Comparison of ENCODE assay signal across 8 cellular contexts in the genomic region with DNA sequence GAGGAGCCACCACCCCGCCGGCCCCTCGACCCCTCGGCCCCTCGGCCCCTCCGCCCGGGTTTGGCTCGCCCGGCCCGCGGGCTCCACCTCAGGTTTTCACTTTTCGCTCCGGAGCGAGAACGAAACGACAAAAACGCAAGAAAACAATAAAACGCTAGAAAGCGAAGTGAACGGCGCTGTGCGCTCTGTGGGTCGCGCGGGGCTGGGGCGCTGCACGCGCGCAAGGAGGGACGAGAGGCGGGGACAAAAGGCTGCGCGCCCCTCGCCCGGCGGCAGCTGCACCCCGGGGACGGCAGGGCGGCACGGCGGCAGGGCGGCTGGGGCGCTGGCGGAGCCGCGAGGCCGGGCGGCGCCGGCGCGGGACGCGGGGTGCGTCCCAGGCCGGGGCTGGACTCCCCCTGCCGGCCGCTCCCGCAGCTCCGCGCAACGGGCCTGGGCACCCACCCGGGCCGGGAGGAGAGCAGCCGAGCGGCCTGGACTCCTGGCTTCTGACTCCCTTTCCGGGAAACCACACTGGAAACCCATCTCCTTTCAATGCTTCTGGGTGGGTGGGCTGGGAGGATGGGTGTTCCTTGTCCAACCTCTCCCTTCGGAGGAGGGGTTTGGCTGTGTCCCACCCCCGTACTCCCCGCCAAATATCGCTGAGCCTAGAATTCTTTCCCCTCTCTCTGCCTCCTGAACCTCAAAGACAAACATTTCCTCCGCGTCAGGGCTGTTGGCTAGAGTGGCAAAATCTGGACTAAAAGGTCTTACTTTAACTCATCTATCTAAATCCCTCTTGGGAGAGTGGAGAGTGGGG. TPM values are rescaled to one million over a fixed set of nuclear protein-coding genes. Genes with fewer than 3 reads are reported as not detected.
A peak's percentile ranks its signal among the peaks of the same experiment; 100 is the strongest.
DNase-seq lines count a peak whose midpoint lies in the region; ATAC-seq and TF ChIP-seq lines count a peak whose summit lies in the region.

No MANE protein-coding gene starts in this region.

- H3K27ac Mint-ChIP-seq in activated B cell treated with CpG ODN at 0.5 μM for 24 hours, result no peak overlapping the region

- H3K36me3 Mint-ChIP-seq in activated B cell treated with CpG ODN at 0.5 μM for 24 hours (ENCODE audit: low read depth), result no peaks in the 10 kb centered on the region

- H3K9me3 Mint-ChIP-seq in activated B cell treated with CpG ODN at 0.5 μM for 24 hours, result no peaks in the 10 kb centered on the region

- ATAC-seq in activated B cell treated with CpG ODN at 0.5 μM for 24 hours (ENCODE audit: low read depth) (peak; percentile 51), GM21576 (IDR thresholded peaks at IDR 0.05; ENCODE audit: unreplicated experiment) (no peak)

- peaks cover 36 to 97% (median 38%) of the 10 kb centered on the region in 3 donors for H3K4me1 ChIP-seq in esophagus squamous epithelium
- peaks cover 0 to 38% of the 10 kb centered on the region in 2 donors for H3K4me1 ChIP-seq in muscle layer of duodenum (ENCODE audit: control insufficient read depth in 1 of 2, insufficient read depth in 2 of 2, low read length in 2 of 2)
- no peaks in the 10 kb centered on the region for H3K4me1 ChIP-seq in uterus

- peak overlapping the region; percentile 82 to 92 (median 90) for H3K27ac ChIP-seq in esophagus squamous epithelium
- peak overlapping the region; percentile 23 for H3K27ac ChIP-seq in muscle layer of duodenum (ENCODE audit: low read length)
- H3K27ac ChIP-seq in uterus, result peak overlapping the region; percentile 87 to 91

- peaks cover 0 to 100% (median 10%) of the 10 kb centered on the region in 4 donors for H3K27me3 ChIP-seq in esophagus squamous epithelium
- peaks cover 41% of the 10 kb centered on the region for H3K27me3 ChIP-seq in muscle layer of duodenum (ENCODE audit: low read depth, low read length)
- no peaks in the 10 kb centered on the region for H3K27me3 ChIP-seq in uterus

- WGBS in esophagus squamous epithelium, 2 donors, result 0 to 5% methylated on average over 18 to 19 of the region's 73 CpGs

- POLR2A ChIA-PET in activated B cell treated with CpG ODN at 0.5 μM for 24 hours (lab: Charles Lee), result no interaction called here

- intact Hi-C loops in activated B cell treated with CpG ODN at 0.5 μM for 24 hours (cut with micrococcal nuclease), result loop anchor here (2.0 to 10.0 kb wide), 6 partner anchors 15 to 732 kb away; partner anchors contain the start of gene BCAS3
- intact Hi-C loops in esophagus squamous epithelium (cut with DNase I), result loop anchor here (5.0 kb wide), 1 partner anchor 428 kb away; no protein-coding TSS in a partner anchor
- intact Hi-C loops in uterus (cut with DNase I; ENCODE audit: low total_unique reads), result no loop called here

- peak overlapping the region; percentile 37 to 75 (median 70) for H3K4me3 ChIP-seq in esophagus squamous epithelium
- peak overlapping the region; percentile 21 to 79 for H3K4me3 ChIP-seq in muscle layer of duodenum (ENCODE audit: low read depth in 1 of 2, low read length in 2 of 2)
- peak overlapping the region; percentile 33 to 46 for H3K4me3 ChIP-seq in uterus

- H3K27me3 Mint-ChIP-seq in activated B cell treated with CpG ODN at 0.5 μM for 24 hours, result peaks cover 40% of the 10 kb centered on the region

- peaks cover 0 to 13% (median 0%) of the 10 kb centered on the region in 3 donors for H3K36me3 ChIP-seq in esophagus squamous epithelium
- H3K36me3 ChIP-seq in muscle layer of duodenum (ENCODE audit: control insufficient read depth in 1 of 2, insufficient read depth in 2 of 2, low read length in 2 of 2), result no peaks in the 10 kb centered on the region
- H3K36me3 ChIP-seq in uterus, result no peaks in the 10 kb centered on the region

- DNase-seq in activated effector memory CD4-positive, alpha-beta T cell treated with anti-CD3 and anti-CD28 coated beads, Interleukin-2, amount 50 U/mL, for 16 hours, result peak; percentile 78
- no peak for DNase-seq in activated effector memory CD4-positive, alpha-beta T cell treated with Interleukin-2 at 50 U/mL for 16 hours
- DNase-seq in Kasumi-1 (lab: John Stamatoyannopoulos, UW) (peak; percentile 65 to 71), activated B cell treated with CpG ODN at 0.5 μM for 24 hours (no peak), esophagus squamous epithelium (lab: John Stamatoyannopoulos, UW) (no peak), uterus (peak; percentile 61 to 78)

- no peaks in the 10 kb centered on the region for H3K9me3 ChIP-seq in esophagus squamous epithelium
- H3K9me3 ChIP-seq in muscle layer of duodenum (ENCODE audit: control insufficient read depth in 1 of 2, low read length in 2 of 2), result no peaks in the 10 kb centered on the region
- no peaks in the 10 kb centered on the region for H3K9me3 ChIP-seq in uterus

- peaks cover 34% of the 10 kb centered on the region for H3K4me1 Mint-ChIP-seq in activated B cell treated with CpG ODN at 0.5 μM for 24 hours

- peak overlapping the region; percentile 75 for H3K4me3 Mint-ChIP-seq in activated B cell treated with CpG ODN at 0.5 μM for 24 hours

- CTCF ChIA-PET in activated B cell treated with CpG ODN at 0.5 μM for 24 hours (lab: Charles Lee), result interaction anchor here (0.6 to 1.4 kb wide), 5 partner anchors 10 to 689 kb away, joined by 3 to 6 read pairs (median 3); no protein-coding TSS in a partner anchor

- TF ChIP-seq CTCF in activated B cell treated with CpG ODN at 0.5 μM for 24 hours (IDR thresholded peaks at IDR 0.05) (no peak), esophagus squamous epithelium (IDR thresholded peaks at IDR 0.05) (peak in 5 of 6 experiments; percentile 32 to 63 (median 43)), uterus (IDR thresholded peaks at IDR 0.05) (peak; percentile 18 to 83 (median 62))

- TF ChIP-seq POLR2A in esophagus squamous epithelium (IDR thresholded peaks at IDR 0.05), result no peak
- peak in 1 of 2 donors; percentile 24 for TF ChIP-seq POLR2A in uterus (IDR thresholded peaks at IDR 0.05)

RNA-seq across cellular contexts. Expression of gene TBX2, which starts 9.9 kb away (rescaled TPM):
- not detected in 2 replicates for total RNA-seq in activated B cell treated with CpG ODN at 0.5 μM for 24 hours
- total RNA-seq in esophagus squamous epithelium, result 10 to 100 TPM in 1 of 4 donors, 1 to 10 TPM in 3; 2.2 to 13.4 (median 4.2) TPM
- total RNA-seq in uterus, result 10 to 100 TPM in 3 of 4 donors, under 1 TPM in 1; 0.29 to 40.5 (median 27.4) TPM

RNA-seq across cellular contexts. Expression of gene TBX4, which starts 42.7 kb away (rescaled TPM):
- total RNA-seq in activated B cell treated with CpG ODN at 0.5 μM for 24 hours (not detected in 2 replicates), esophagus squamous epithelium (not detected), uterus (not detected)

Comparison
In these comparisons a context has a peak if more than half of its experiments do, and no peak if none do; other contexts are left out.
1. DNase-seq: peak in activated effector memory CD4-positive, alpha-beta T cell treated with anti-CD3 and anti-CD28 coated beads, Interleukin-2, amount 50 U/mL, for 16 hours (single experiment), Kasumi-1 (2 of 2) and uterus (2 of 2); none in activated effector memory CD4-positive, alpha-beta T cell treated with Interleukin-2 at 50 U/mL for 16 hours (single experiment), activated B cell treated with CpG ODN at 0.5 μM for 24 hours (single experiment) and esophagus squamous epithelium (single experiment).
2. H3K27ac ChIP-seq: peak in every context shown above with its lines; median percentile 90 in esophagus squamous epithelium; 89 in uterus; 23 in muscle layer of duodenum.
3. Peak in every context shown above with its lines, with median percentiles within 50 percentile points of each other: H3K4me3 ChIP-seq.